Comparison of ENCODE assay signal across 22 cellular contexts in genomic region chr2:23432531-23432930, GRCh38.
"Had no signal": no experiment of that assay in that cellular context is flagged by ENCODE, and none has a peak within 500 bp of the region (broad histone marks: within the 10 kb centered on the region; RNA-seq: fewer than 3 reads in every experiment).

No MANE protein-coding gene starts in this region.

- ATAC-seq: activated naive CD4-positive, alpha-beta T cell treated with anti-CD3 and anti-CD28 coated beads, Interleukin-2, amount 50 U/mL, for 72 hours; activated T-cell treated with anti-CD3 and anti-CD28 coated beads, Interleukin-2, amount 50 U/mL, for 72 hours; body of pancreas; gastrocnemius medialis; left ventricle myocardium superior; right cardiac atrium; upper lobe of right lung had no signal

- H3K27me3 ChIP-seq: adrenal gland, body of pancreas, dorsolateral prefrontal cortex, gastrocnemius medialis, upper lobe of right lung had no signal

- H3K36me3 ChIP-seq: adrenal gland, gastrocnemius medialis, thoracic aorta, upper lobe of right lung had no signal

- H3K4me3 Mint-ChIP-seq: activated T-cell treated with anti-CD3 and anti-CD28 coated beads, Interleukin-2, amount 50 U/mL, for 72 hours; mesothelial cell of epicardium; naive B cell; neural crest cell had no signal

- H3K36me3 Mint-ChIP-seq: activated naive CD4-positive, alpha-beta T cell treated with anti-CD3 and anti-CD28 coated beads, Interleukin-2, amount 50 U/mL, for 72 hours; naive B cell had no signal

- H3K9me3 ChIP-seq: adrenal gland, body of pancreas, gastrocnemius medialis, thoracic aorta, upper lobe of right lung had no signal

- DNase-seq: activated CD4-positive, alpha-beta T cell treated with anti-CD3 and anti-CD28 coated beads for 4 hours; activated CD4-positive, alpha-beta T cell treated with anti-CD3 and anti-CD28 coated beads, Interleukin-2, amount 50 U/mL, for 4 hours; activated naive CD4-positive, alpha-beta T cell; activated T-cell treated with anti-CD3 and anti-CD28 coated beads, Interleukin-2, amount 50 U/mL, for 72 hours; body of pancreas; dorsolateral prefrontal cortex; effector memory CD4-positive, alpha-beta T cell; erythroblast; gastrocnemius medialis; glutamatergic neuron; left ventricle myocardium superior; naive B cell; occipital lobe; right cardiac atrium; stimulated activated naive CD4-positive, alpha-beta T cell treated with Interleukin-2 at 50 U/mL for 16 hours; upper lobe of right lung had no signal

- H3K4me1 ChIP-seq: body of pancreas, upper lobe of right lung had no signal

- H3K9me3 Mint-ChIP-seq: activated naive CD4-positive, alpha-beta T cell treated with anti-CD3 and anti-CD28 coated beads, Interleukin-2, amount 50 U/mL, for 72 hours; activated T-cell treated with anti-CD3 and anti-CD28 coated beads, Interleukin-2, amount 50 U/mL, for 72 hours; mesothelial cell of epicardium; neural crest cell had no signal

- H3K27ac Mint-ChIP-seq: activated T-cell treated with anti-CD3 and anti-CD28 coated beads, Interleukin-2, amount 50 U/mL, for 72 hours; mesothelial cell of epicardium had no signal

- H3K27ac ChIP-seq: adrenal gland, body of pancreas, dorsolateral prefrontal cortex, gastrocnemius medialis, thoracic aorta, upper lobe of right lung, VCaP had no signal

- H3K4me3 ChIP-seq: adrenal gland, body of pancreas, dorsolateral prefrontal cortex, gastrocnemius medialis, thoracic aorta, upper lobe of right lung had no signal
